In genomic region chr19:33556261-33556660, GRCh38 we compare ENCODE assay signal across 24 cellular contexts. TPM values are rescaled to one million over a fixed set of nuclear protein-coding genes. Genes with fewer than 3 reads are reported as not detected.
DNase-seq lines count a peak whose midpoint lies in the region; ATAC-seq and TF ChIP-seq lines count a peak whose summit lies in the region.
"Had no signal": no experiment of that assay in that cellular context is flagged by ENCODE, and none has a peak within 500 bp of the region (broad histone marks: within the 10 kb centered on the region; RNA-seq: fewer than 3 reads in every experiment).

No MANE protein-coding gene starts in this region.

- H3K4me1 Mint-ChIP-seq in T-helper 17 cell = no peaks in the 10 kb centered on the region
- H3K4me1 Mint-ChIP-seq: CD8-positive, alpha-beta memory T cell had no signal

- ATAC-seq in sciatic nerve = no peak
- ATAC-seq in SK-N-SH treated with all-trans-retinoic acid at 6 μM for 48 hours = no peak
- ATAC-seq in T-helper 17 cell = no peak
- no peak for ATAC-seq in GM21390 (IDR thresholded peaks at IDR 0.05; ENCODE audit: unreplicated experiment)
- ATAC-seq: A549, GM12878, HCT116 had no signal

- H3K9me3 ChIP-seq in Karpas-422 (ENCODE audit: low read length) (no peaks in the 10 kb centered on the region), T-helper 17 cell (ENCODE audit: control insufficient read depth, low read length, poor library complexity, severe bottlenecking) (no peaks in the 10 kb centered on the region)
- H3K9me3 ChIP-seq: A549; BE2C; BLaER1 treated with 17β-estradiol and CSF1 and Interleukin-3, amounts not matched to agents 10 nM and 100 nM had no signal

- peak overlapping the region; percentile 86; the same call in 1 of the 2 replicates for H2AFZ ChIP-seq in Karpas-422 (ENCODE audit: low read length)

- H3K27me3 ChIP-seq in Karpas-422 (ENCODE audit: low read length) = no peaks in the 10 kb centered on the region
- H3K27me3 ChIP-seq: BE2C; BLaER1 treated with 17β-estradiol and CSF1 and Interleukin-3, amounts not matched to agents 10 nM and 100 nM had no signal

- no peaks in the 10 kb centered on the region for H3K36me3 ChIP-seq in Karpas-422 (ENCODE audit: insufficient read depth, low read length)
- H3K36me3 ChIP-seq: BE2C; BLaER1 treated with 17β-estradiol and CSF1 and Interleukin-3, amounts not matched to agents 10 nM and 100 nM had no signal

- no peak overlapping the region for H3K9ac ChIP-seq in Karpas-422 (ENCODE audit: low read length)
- H3K9ac ChIP-seq: BLaER1 treated with 17β-estradiol and CSF1 and Interleukin-3, amounts not matched to agents 10 nM and 100 nM had no signal

- intact Hi-C loops in sciatic nerve (cut with DNase I) = no loop called here

- H3K4me3 Mint-ChIP-seq in T-helper 17 cell = no peak overlapping the region
- H3K4me3 Mint-ChIP-seq: CD14-positive monocyte; CD4-positive, alpha-beta T cell; CD8-positive, alpha-beta memory T cell; H9 had no signal

- H3K4me1 ChIP-seq in Karpas-422 (ENCODE audit: low read length) = peaks cover 6% of the 10 kb centered on the region; the same call in 1 of the 2 replicates
- H3K4me1 ChIP-seq: A549 had no signal

- no peak overlapping the region for H3K4me3 ChIP-seq in Karpas-422 (ENCODE audit: low read length)
- H3K4me3 ChIP-seq: A549; BLaER1 treated with 17β-estradiol and CSF1 and Interleukin-3, amounts not matched to agents 10 nM and 100 nM; GM12878 had no signal

- no peak for DNase-seq in Karpas-422
- peak; percentile 60 for DNase-seq in mesenteric fat pad (ENCODE audit: low spot score)
- DNase-seq in sciatic nerve (ENCODE audit: low spot score) = peak; percentile 28
- no peak for DNase-seq in epidermal melanocyte (ENCODE audit: insufficient read length, low spot score)
- DNase-seq in T-helper 17 cell = no peak
- DNase-seq: 8988T; ACHN; AML-193; BE2C; CD4-positive, alpha-beta T cell; CD8-positive, alpha-beta memory T cell; DMS 273 treated with DMSO at 0.1 percent for 48 hours; DMS79; EL; GDM1; GOT3; H9 had no signal

- H3K36me3 Mint-ChIP-seq in T-helper 17 cell (ENCODE audit: low read depth) = peaks cover 4% of the 10 kb centered on the region
- H3K36me3 Mint-ChIP-seq: CD14-positive monocyte; CD8-positive, alpha-beta memory T cell had no signal

- peaks cover 33% of the 10 kb centered on the region for H3K27me3 Mint-ChIP-seq in T-helper 17 cell
- H3K27me3 Mint-ChIP-seq: CD4-positive, alpha-beta T cell had no signal

- H3K79me2 ChIP-seq in Karpas-422 (ENCODE audit: low read length) = no peaks in the 10 kb centered on the region

- H4K20me1 ChIP-seq in Karpas-422 (ENCODE audit: insufficient read depth, low read depth, low read length) = no peaks in the 10 kb centered on the region
- H4K20me1 ChIP-seq: BLaER1 treated with 17β-estradiol and CSF1 and Interleukin-3, amounts not matched to agents 10 nM and 100 nM had no signal

- H3K27ac ChIP-seq in Karpas-422 (ENCODE audit: low read length) = no peak overlapping the region
- H3K27ac ChIP-seq: A549; BLaER1 treated with 17β-estradiol and CSF1 and Interleukin-3, amounts not matched to agents 10 nM and 100 nM had no signal

- peak overlapping the region; percentile 19 for H3K4me2 ChIP-seq in Karpas-422 (ENCODE audit: low read depth, low read length, poor library complexity, severe bottlenecking)
- H3K4me2 ChIP-seq: A549 had no signal

- no peaks in the 10 kb centered on the region for H3K9me2 ChIP-seq in Karpas-422 (replicated peaks; ENCODE audit: insufficient read depth, low read length)

- no peak overlapping the region for H3K27ac Mint-ChIP-seq in T-helper 17 cell
- H3K27ac Mint-ChIP-seq: CD4-positive, alpha-beta T cell had no signal

TF ChIP-seq in SK-N-SH treated with all-trans-retinoic acid at 6 μM for 48 hours, 23 proteins besides CTCF, POLR2A, EP300 and RAD21:
- TF ChIP-seq PATZ1 (CRISPR knock-in tag; IDR thresholded peaks at IDR 0.05; ENCODE audit: borderline replicate concordance) (no peak), ZNF565 (CRISPR knock-in tag; conservative IDR thresholded peaks at IDR 0.05; ENCODE audit: low read depth) (no peak), OSR1 (CRISPR knock-in tag; IDR thresholded peaks at IDR 0.05) (no peak), ZC3H10 (CRISPR knock-in tag; IDR thresholded peaks at IDR 0.05) (no peak), CSDC2 (CRISPR knock-in tag; IDR thresholded peaks at IDR 0.05) (no peak), TCF4 (CRISPR knock-in tag; IDR thresholded peaks at IDR 0.05; ENCODE audit: borderline replicate concordance) (no peak), BACH2 (CRISPR knock-in tag; IDR thresholded peaks at IDR 0.05; ENCODE audit: borderline replicate concordance) (no peak), CSRNP3 (CRISPR knock-in tag; IDR thresholded peaks at IDR 0.05) (no peak), GLIS3 (CRISPR knock-in tag; IDR thresholded peaks at IDR 0.05) (no peak), PPARA (CRISPR knock-in tag; IDR thresholded peaks at IDR 0.05; ENCODE audit: borderline replicate concordance) (no peak), ZNF8 (CRISPR knock-in tag; IDR thresholded peaks at IDR 0.05) (no peak), RARB (CRISPR knock-in tag; IDR thresholded peaks at IDR 0.05) (no peak)

RNA-seq across cellular contexts. Expression of gene PEPD, which starts 34.7 kb away (rescaled TPM):
- 14.2 and 28.3 TPM in 2 replicates for total RNA-seq in Karpas-422 (2014; rRNA removed; shearing (Covaris generic); ENCODE audit: low replicate concordance)
- total RNA-seq in mesenteric fat pad = 97.0 TPM
- total RNA-seq in sciatic nerve = 62.8 TPM
- 10 to 100 TPM; 38.5 to 41.4 TPM for total RNA-seq in T-helper 17 cell

Comparison
In these comparisons a context has a peak if more than half of its experiments do, and no peak if none do; other contexts are left out.
1. DNase-seq: peak in mesenteric fat pad (single experiment) and sciatic nerve (single experiment); none in Karpas-422 (single experiment), epidermal melanocyte (single experiment) and T-helper 17 cell (0 of 3).